Comparison of ENCODE assay signal across 1 cellular context in the genomic region with DNA sequence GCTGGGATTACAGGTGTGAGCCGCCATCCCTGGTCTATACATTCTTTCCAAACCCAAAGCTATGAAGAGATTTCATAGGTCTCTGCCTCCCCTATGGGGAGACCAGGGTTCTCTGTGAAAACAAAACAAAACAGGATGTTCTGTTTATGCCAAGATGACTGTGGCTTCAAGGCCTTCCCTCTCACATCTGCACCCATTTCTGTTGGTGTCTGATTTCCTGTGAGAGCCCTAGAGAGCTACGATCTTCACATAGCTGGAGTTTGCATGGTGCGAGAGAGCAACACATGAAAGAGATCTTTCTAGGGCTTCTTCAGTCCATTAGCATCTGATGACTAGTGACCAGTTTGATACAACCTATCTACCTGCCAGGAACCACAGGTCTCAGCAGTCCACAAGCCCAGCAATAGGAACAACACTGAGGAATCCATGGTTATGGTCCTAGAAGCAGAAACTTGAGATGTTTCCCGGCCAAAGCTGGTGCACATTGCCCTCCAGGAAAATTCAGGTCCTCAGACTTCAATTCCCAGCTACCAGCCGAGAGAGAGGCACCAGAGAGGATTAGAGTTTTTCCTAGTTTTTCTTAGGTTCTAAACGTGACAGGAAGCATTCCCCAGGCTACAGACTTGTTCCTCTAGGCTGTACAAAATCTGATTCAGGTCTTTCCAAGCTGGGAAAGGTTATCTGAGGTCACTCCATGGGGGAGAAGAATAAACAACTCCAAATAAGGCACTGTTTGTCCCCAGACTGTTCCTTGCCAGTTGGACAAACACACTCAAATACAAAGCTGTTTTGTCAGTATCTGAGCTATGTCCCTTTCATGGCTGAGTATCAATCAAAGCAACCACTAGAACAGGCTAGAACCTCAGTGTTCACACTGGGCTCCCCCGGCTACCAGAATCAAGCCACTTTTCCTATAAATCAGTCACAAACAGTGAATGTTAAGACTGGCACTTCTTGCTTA.
TF ChIP-seq lines count a peak whose summit lies in the region.

No MANE protein-coding gene starts in this region.

TF ChIP-seq in HepG2, 621 proteins besides CTCF, POLR2A, EP300 and RAD21 (continued from another document and continues in another):
- TF ChIP-seq MAX (IDR thresholded peaks at IDR 0.05), result no peak
- TF ChIP-seq, protein P1, sequence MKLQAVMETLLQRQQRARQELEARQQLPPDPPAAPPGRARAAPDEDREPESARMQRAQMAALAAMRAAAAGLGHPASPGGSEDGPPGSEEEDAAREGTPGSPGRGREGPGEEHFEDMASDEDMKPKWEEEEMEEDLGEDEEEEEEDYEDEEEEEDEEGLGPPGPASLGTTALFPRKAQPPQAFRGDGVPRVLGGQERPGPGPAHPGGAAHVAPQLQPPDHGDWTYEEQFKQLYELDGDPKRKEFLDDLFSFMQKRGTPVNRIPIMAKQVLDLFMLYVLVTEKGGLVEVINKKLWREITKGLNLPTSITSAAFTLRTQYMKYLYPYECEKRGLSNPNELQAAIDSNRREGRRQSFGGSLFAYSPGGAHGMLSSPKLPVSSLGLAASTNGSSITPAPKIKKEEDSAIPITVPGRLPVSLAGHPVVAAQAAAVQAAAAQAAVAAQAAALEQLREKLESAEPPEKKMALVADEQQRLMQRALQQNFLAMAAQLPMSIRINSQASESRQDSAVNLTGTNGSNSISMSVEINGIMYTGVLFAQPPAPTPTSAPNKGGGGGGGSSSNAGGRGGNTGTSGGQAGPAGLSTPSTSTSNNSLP (IDR thresholded peaks at IDR 0.05; ENCODE audit: low read depth, low read length), result 0 out of 2 replicates have a peak, but pooled peaks have one; percentile 24
- peak; percentile 41; the same call in 1 of the 2 replicates for TF ChIP-seq HDAC2 (CRISPR knock-in tag; IDR thresholded peaks at IDR 0.05)
- TF ChIP-seq ZSCAN31 (CRISPR knock-in tag; IDR thresholded peaks at IDR 0.05; ENCODE audit: low read depth), result no peak
- peak; percentile 37; the same call in 1 of the 2 replicates for TF ChIP-seq MED1 (CRISPR knock-in tag; IDR thresholded peaks at IDR 0.05)
- no peak for TF ChIP-seq ZFYVE20 (CRISPR knock-in tag; IDR thresholded peaks at IDR 0.05; ENCODE audit: borderline replicate concordance, low read depth)
- TF ChIP-seq SP140L (CRISPR knock-in tag; IDR thresholded peaks at IDR 0.05; ENCODE audit: borderline replicate concordance), result no peak
- no peak for TF ChIP-seq ZNF484 (CRISPR knock-in tag; IDR thresholded peaks at IDR 0.05; ENCODE audit: borderline replicate concordance, low read depth)
- TF ChIP-seq, protein P2, sequence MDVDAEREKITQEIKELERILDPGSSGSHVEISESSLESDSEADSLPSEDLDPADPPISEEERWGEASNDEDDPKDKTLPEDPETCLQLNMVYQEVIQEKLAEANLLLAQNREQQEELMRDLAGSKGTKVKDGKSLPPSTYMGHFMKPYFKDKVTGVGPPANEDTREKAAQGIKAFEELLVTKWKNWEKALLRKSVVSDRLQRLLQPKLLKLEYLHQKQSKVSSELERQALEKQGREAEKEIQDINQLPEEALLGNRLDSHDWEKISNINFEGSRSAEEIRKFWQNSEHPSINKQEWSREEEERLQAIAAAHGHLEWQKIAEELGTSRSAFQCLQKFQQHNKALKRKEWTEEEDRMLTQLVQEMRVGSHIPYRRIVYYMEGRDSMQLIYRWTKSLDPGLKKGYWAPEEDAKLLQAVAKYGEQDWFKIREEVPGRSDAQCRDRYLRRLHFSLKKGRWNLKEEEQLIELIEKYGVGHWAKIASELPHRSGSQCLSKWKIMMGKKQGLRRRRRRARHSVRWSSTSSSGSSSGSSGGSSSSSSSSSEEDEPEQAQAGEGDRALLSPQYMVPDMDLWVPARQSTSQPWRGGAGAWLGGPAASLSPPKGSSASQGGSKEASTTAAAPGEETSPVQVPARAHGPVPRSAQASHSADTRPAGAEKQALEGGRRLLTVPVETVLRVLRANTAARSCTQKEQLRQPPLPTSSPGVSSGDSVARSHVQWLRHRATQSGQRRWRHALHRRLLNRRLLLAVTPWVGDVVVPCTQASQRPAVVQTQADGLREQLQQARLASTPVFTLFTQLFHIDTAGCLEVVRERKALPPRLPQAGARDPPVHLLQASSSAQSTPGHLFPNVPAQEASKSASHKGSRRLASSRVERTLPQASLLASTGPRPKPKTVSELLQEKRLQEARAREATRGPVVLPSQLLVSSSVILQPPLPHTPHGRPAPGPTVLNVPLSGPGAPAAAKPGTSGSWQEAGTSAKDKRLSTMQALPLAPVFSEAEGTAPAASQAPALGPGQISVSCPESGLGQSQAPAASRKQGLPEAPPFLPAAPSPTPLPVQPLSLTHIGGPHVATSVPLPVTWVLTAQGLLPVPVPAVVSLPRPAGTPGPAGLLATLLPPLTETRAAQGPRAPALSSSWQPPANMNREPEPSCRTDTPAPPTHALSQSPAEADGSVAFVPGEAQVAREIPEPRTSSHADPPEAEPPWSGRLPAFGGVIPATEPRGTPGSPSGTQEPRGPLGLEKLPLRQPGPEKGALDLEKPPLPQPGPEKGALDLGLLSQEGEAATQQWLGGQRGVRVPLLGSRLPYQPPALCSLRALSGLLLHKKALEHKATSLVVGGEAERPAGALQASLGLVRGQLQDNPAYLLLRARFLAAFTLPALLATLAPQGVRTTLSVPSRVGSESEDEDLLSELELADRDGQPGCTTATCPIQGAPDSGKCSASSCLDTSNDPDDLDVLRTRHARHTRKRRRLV (CRISPR knock-in tag; IDR thresholded peaks at IDR 0.05), result no peak
- TF ChIP-seq ZNF569 (CRISPR knock-in tag; IDR thresholded peaks at IDR 0.05; ENCODE audit: borderline replicate concordance), result no peak
- 0 out of 2 replicates have a peak, but pooled peaks have one; percentile 40 for TF ChIP-seq ZNF792 (CRISPR knock-in tag; IDR thresholded peaks at IDR 0.05)
- no peak for TF ChIP-seq MLXIP (CRISPR knock-in tag; IDR thresholded peaks at IDR 0.05; ENCODE audit: borderline replicate concordance)
- no peak for TF ChIP-seq BHLHE40 (IDR thresholded peaks at IDR 0.05; ENCODE audit: low read length)
- TF ChIP-seq, protein P3, sequence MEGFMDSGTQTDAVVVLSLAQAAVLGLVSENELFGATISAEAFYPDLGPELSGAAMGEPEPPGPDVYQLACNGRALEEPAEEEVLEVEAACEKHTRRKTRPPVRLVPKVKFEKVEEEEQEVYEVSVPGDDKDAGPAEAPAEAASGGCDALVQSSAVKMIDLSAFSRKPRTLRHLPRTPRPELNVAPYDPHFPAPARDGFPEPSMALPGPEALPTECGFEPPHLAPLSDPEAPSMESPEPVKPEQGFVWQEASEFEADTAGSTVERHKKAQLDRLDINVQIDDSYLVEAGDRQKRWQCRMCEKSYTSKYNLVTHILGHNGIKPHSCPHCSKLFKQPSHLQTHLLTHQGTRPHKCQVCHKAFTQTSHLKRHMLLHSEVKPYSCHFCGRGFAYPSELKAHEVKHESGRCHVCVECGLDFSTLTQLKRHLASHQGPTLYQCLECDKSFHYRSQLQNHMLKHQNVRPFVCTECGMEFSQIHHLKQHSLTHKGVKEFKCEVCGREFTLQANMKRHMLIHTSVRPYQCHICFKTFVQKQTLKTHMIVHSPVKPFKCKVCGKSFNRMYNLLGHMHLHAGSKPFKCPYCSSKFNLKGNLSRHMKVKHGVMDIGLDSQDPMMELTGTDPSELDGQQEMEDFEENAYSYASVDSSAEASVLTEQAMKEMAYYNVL (CRISPR knock-in tag; IDR thresholded peaks at IDR 0.05; ENCODE audit: borderline replicate concordance), result no peak
- TF ChIP-seq ZNF12 (CRISPR knock-in tag; IDR thresholded peaks at IDR 0.05), result no peak
- TF ChIP-seq HCFC1 (IDR thresholded peaks at IDR 0.05; ENCODE audit: low read depth, low read length), result no peak
- no peak for TF ChIP-seq XRCC5 (optimal IDR thresholded peaks at IDR 0.05; ENCODE audit: low read length)
- no peak for TF ChIP-seq FOXP1 (IDR thresholded peaks at IDR 0.05)
- peak; percentile 57 for TF ChIP-seq FOXP1 (CRISPR knock-in tag; IDR thresholded peaks at IDR 0.05)
- TF ChIP-seq HDAC6 (IDR thresholded peaks at IDR 0.05; ENCODE audit: low read depth, low read length), result no peak
- no peak for TF ChIP-seq KDM4B (CRISPR knock-in tag; IDR thresholded peaks at IDR 0.05)
- TF ChIP-seq ZBTB26 (CRISPR knock-in tag; IDR thresholded peaks at IDR 0.05; ENCODE audit: borderline replicate concordance), result no peak
- no peak for TF ChIP-seq ZNF230 (CRISPR knock-in tag; IDR thresholded peaks at IDR 0.05)
- no peak for TF ChIP-seq ZNF777 (CRISPR knock-in tag; IDR thresholded peaks at IDR 0.05)
- TF ChIP-seq ARNT2 (CRISPR knock-in tag; IDR thresholded peaks at IDR 0.05; ENCODE audit: low read depth), result no peak
- no peak for TF ChIP-seq ZNF577 (CRISPR knock-in tag; IDR thresholded peaks at IDR 0.05; ENCODE audit: borderline replicate concordance, low read depth)
- TF ChIP-seq SMAD3 (CRISPR knock-in tag; IDR thresholded peaks at IDR 0.05), result no peak
- TF ChIP-seq MEIS2 (CRISPR knock-in tag; IDR thresholded peaks at IDR 0.05), result no peak
- TF ChIP-seq, protein P4, sequence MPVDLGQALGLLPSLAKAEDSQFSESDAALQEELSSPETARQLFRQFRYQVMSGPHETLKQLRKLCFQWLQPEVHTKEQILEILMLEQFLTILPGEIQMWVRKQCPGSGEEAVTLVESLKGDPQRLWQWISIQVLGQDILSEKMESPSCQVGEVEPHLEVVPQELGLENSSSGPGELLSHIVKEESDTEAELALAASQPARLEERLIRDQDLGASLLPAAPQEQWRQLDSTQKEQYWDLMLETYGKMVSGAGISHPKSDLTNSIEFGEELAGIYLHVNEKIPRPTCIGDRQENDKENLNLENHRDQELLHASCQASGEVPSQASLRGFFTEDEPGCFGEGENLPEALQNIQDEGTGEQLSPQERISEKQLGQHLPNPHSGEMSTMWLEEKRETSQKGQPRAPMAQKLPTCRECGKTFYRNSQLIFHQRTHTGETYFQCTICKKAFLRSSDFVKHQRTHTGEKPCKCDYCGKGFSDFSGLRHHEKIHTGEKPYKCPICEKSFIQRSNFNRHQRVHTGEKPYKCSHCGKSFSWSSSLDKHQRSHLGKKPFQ (CRISPR knock-in tag; IDR thresholded peaks at IDR 0.05; ENCODE audit: insufficient replicate concordance), result no peak
- TF ChIP-seq THAP11 (CRISPR knock-in tag; IDR thresholded peaks at IDR 0.05), result peak; percentile 14; the same call in 1 of the 2 replicates
- TF ChIP-seq IRF2 (CRISPR knock-in tag; IDR thresholded peaks at IDR 0.05), result no peak
- TF ChIP-seq BCL3 (CRISPR knock-in tag; IDR thresholded peaks at IDR 0.05), result no peak; the same call in 1 of the 2 replicates
- TF ChIP-seq RCOR2 (CRISPR knock-in tag; IDR thresholded peaks at IDR 0.05), result no peak
- TF ChIP-seq AGO2 (optimal IDR thresholded peaks at IDR 0.05; ENCODE audit: low read depth, low read length), result no peak
- no peak for TF ChIP-seq ZNF44 (CRISPR knock-in tag; IDR thresholded peaks at IDR 0.05)
- TF ChIP-seq HOXA5 (CRISPR knock-in tag; IDR thresholded peaks at IDR 0.05), result no peak
- TF ChIP-seq BRCA1 (CRISPR knock-in tag; IDR thresholded peaks at IDR 0.05), result no peak
- TF ChIP-seq ZBTB7B (CRISPR knock-in tag; IDR thresholded peaks at IDR 0.05), result no peak
- TF ChIP-seq KLF11 (CRISPR knock-in tag; IDR thresholded peaks at IDR 0.05), result no peak
- no peak for TF ChIP-seq SOX13 (IDR thresholded peaks at IDR 0.05)
- peak in 1 of 2 experiments; percentile 75; a peak in 1 of 4 replicates for TF ChIP-seq SOX13 (CRISPR knock-in tag; conservative IDR thresholded peaks at IDR 0.05 in 1 of 2, IDR thresholded peaks at IDR 0.05 in 1 of 2)
- TF ChIP-seq ZFP37 (CRISPR knock-in tag; IDR thresholded peaks at IDR 0.05; ENCODE audit: borderline replicate concordance), result no peak
- peak; percentile 89 for TF ChIP-seq NR2F2 (IDR thresholded peaks at IDR 0.05; ENCODE audit: borderline replicate concordance, low read depth)
- TF ChIP-seq, protein P5, sequence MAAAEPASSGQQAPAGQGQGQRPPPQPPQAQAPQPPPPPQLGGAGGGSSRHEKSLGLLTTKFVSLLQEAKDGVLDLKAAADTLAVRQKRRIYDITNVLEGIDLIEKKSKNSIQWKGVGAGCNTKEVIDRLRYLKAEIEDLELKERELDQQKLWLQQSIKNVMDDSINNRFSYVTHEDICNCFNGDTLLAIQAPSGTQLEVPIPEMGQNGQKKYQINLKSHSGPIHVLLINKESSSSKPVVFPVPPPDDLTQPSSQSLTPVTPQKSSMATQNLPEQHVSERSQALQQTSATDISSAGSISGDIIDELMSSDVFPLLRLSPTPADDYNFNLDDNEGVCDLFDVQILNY (CRISPR knock-in tag; conservative IDR thresholded peaks at IDR 0.05), result no peak
- TF ChIP-seq ZNF251 (CRISPR knock-in tag; IDR thresholded peaks at IDR 0.05), result no peak
- no peak for TF ChIP-seq GATA4 (IDR thresholded peaks at IDR 0.05; ENCODE audit: borderline replicate concordance, low read depth)
